1 cellular context compared by ENCODE assay signal in genomic region chr11:66592457-66593302, GRCh38.
TF ChIP-seq lines count a peak whose summit lies in the region.

Gene CCDC87, minus strand, starts transcription at chr11:66593063. Its CDS starts 48 bp downstream, at chr11:66593015.
Gene CCS, plus strand, starts transcription at chr11:66593185. Its CDS starts 77 bp downstream, at chr11:66593262.

TF ChIP-seq in K562, 482 proteins besides CTCF, POLR2A, EP300 and RAD21 (continued from another document and continues in another):
- TF ChIP-seq MGA (IDR thresholded peaks at IDR 0.05) (peak; percentile 88), CUX1 (CRISPR knock-in tag; IDR thresholded peaks at IDR 0.05) (no peak), TSC22D4 (tag; IDR thresholded peaks at IDR 0.05) (no peak), UBTF (IDR thresholded peaks at IDR 0.05; ENCODE audit: borderline replicate concordance in 1 of 2, low read depth in 2 of 2, low read length in 2 of 2) (0 out of 4 replicates have a peak, but pooled peaks of 1 of the 2 experiments have one; percentile 20), RUNX1 (IDR thresholded peaks at IDR 0.05; ENCODE audit: low read depth) (no peak), PHF21A (IDR thresholded peaks at IDR 0.05; ENCODE audit: borderline replicate concordance, low read depth) (peak; percentile 31; the same call in 1 of the 2 replicates), ELK3 (CRISPR knock-in tag; IDR thresholded peaks at IDR 0.05) (no peak), ZNF780A (CRISPR knock-in tag; IDR thresholded peaks at IDR 0.05) (no peak), ZC3H11A (IDR thresholded peaks at IDR 0.05; ENCODE audit: low read depth, low read length) (no peak), TSHZ1 (CRISPR knock-in tag; IDR thresholded peaks at IDR 0.05) (no peak), DEAF1 (CRISPR knock-in tag; IDR thresholded peaks at IDR 0.05) (no peak), KLF13 (tag; IDR thresholded peaks at IDR 0.05; ENCODE audit: borderline replicate concordance, low read depth) (no peak), TOE1 (IDR thresholded peaks at IDR 0.05; ENCODE audit: borderline replicate concordance) (no peak; the same call in 1 of the 2 replicates), TOE1 (CRISPR knock-in tag; IDR thresholded peaks at IDR 0.05; ENCODE audit: borderline replicate concordance, low read depth) (no peak), PHB (CRISPR knock-in tag; IDR thresholded peaks at IDR 0.05) (no peak), IRF9 (tag; IDR thresholded peaks at IDR 0.05) (no peak), MCM3 (IDR thresholded peaks at IDR 0.05) (no peak)
